In genomic region chr14:50985124-50985815, GRCh38 we compare ENCODE assay signal across 18 cellular contexts. TPM values are rescaled to one million over a fixed set of nuclear protein-coding genes. Genes with fewer than 3 reads are reported as not detected.
DNase-seq lines count a peak whose midpoint lies in the region; ATAC-seq, FAIRE-seq and TF ChIP-seq lines count a peak whose summit lies in the region.
"Had no signal": no experiment of that assay in that cellular context is flagged by ENCODE, and none has a peak within 500 bp of the region (broad histone marks: within the 10 kb centered on the region; RNA-seq: fewer than 3 reads in every experiment).

No MANE protein-coding gene starts in this region.

- H3K56ac ChIP-seq in H9 (ENCODE audit: insufficient read length, low read depth, low read length): no peak overlapping the region

- no peak overlapping the region for H2BK12ac ChIP-seq in H9 (ENCODE audit: insufficient read length, low read depth, low read length)

- H3K4me1 ChIP-seq in H9 (ENCODE audit: insufficient read depth, low read length) (peaks cover 4% of the 10 kb centered on the region; the same call in 1 of the 2 replicates), astrocyte (ENCODE audit: insufficient read depth, low read length) (no peaks in the 10 kb centered on the region), osteoblast (ENCODE audit: insufficient read depth, low read length) (no peaks in the 10 kb centered on the region)
- H3K4me1 ChIP-seq: BLaER1 treated with 17β-estradiol and CSF1 and Interleukin-3, amounts not matched to agents 10 nM and 100 nM; heart right ventricle; left ventricle myocardium inferior had no signal

- H3T11ph ChIP-seq in H9 (ENCODE audit: low read length): no peak overlapping the region

- H3K9me3 ChIP-seq in H9 (ENCODE audit: control insufficient read depth, low read depth, low read length) (no peaks in the 10 kb centered on the region), astrocyte (ENCODE audit: insufficient read depth, low read depth, low read length) (no peaks in the 10 kb centered on the region), osteoblast (ENCODE audit: low read depth, low read length) (no peaks in the 10 kb centered on the region)
- H3K9me3 ChIP-seq: BLaER1 treated with 17β-estradiol and CSF1 and Interleukin-3, amounts not matched to agents 10 nM and 100 nM; heart right ventricle; left ventricle myocardium inferior had no signal

- H3K4me2 ChIP-seq in H9 (ENCODE audit: insufficient read depth, insufficient read length, low read length) (peak overlapping the region; percentile 12), astrocyte (ENCODE audit: low read length) (peak overlapping the region; percentile 72), osteoblast (ENCODE audit: insufficient read depth, low read length) (peak overlapping the region; percentile 19)
- H3K4me2 ChIP-seq: BLaER1 treated with 17β-estradiol and CSF1 and Interleukin-3, amounts not matched to agents 10 nM and 100 nM had no signal

- no peak overlapping the region for H4K91ac ChIP-seq in H9 (ENCODE audit: insufficient read length, low read depth, low read length)

- H3K27ac Mint-ChIP-seq in H9 (peak overlapping the region in 2 of 3 experiments; percentile 16 to 39; a peak in 3 of 7 replicates), astrocyte (ENCODE audit: unreplicated experiment) (no peak overlapping the region)
- H3K27ac Mint-ChIP-seq: activated naive CD8-positive, alpha-beta T cell treated with anti-CD3 and anti-CD28 coated beads, Interleukin-2, amount 50 U/mL, for 24 hours; activated T-cell treated with anti-CD3 and anti-CD28 coated beads, Interleukin-2, amount 50 U/mL, for 72 hours; naive thymus-derived CD4-positive, alpha-beta T cell had no signal

- peak overlapping the region; percentile 19 to 49; a peak in 4 of 5 replicates for H3K4me3 Mint-ChIP-seq in H9
- H3K4me3 Mint-ChIP-seq in astrocyte (ENCODE audit: unreplicated experiment): no peak overlapping the region
- H3K4me3 Mint-ChIP-seq: activated naive CD8-positive, alpha-beta T cell treated with anti-CD3 and anti-CD28 coated beads, Interleukin-2, amount 50 U/mL, for 24 hours; activated T-cell treated with anti-CD3 and anti-CD28 coated beads, Interleukin-2, amount 50 U/mL, for 72 hours; naive thymus-derived CD4-positive, alpha-beta T cell had no signal

- H3K23ac ChIP-seq in H9 (ENCODE audit: insufficient read length, low read depth, low read length): no peak overlapping the region

- H2BK5ac ChIP-seq in H9 (ENCODE audit: insufficient read length, low read length): no peak overlapping the region

- H3K9me3 Mint-ChIP-seq in H9 (no peaks in the 10 kb centered on the region), astrocyte (ENCODE audit: unreplicated experiment) (no peaks in the 10 kb centered on the region)
- H3K9me3 Mint-ChIP-seq: activated naive CD8-positive, alpha-beta T cell treated with anti-CD3 and anti-CD28 coated beads, Interleukin-2, amount 50 U/mL, for 24 hours; activated T-cell treated with anti-CD3 and anti-CD28 coated beads, Interleukin-2, amount 50 U/mL, for 72 hours; naive thymus-derived CD4-positive, alpha-beta T cell had no signal

- DNase-seq in H9 (no peak), astrocyte (ENCODE audit: low read depth) (peak; percentile 25), head of caudate nucleus (peak in 30 of 42 donors; percentile 29 to 75 (median 52)), osteoblast (ENCODE audit: insufficient read length, low spot score, missing footprints) (no peak), NCI-H226 (no peak), dedifferentiated amniotic fluid mesenchymal stem cell (ENCODE audit: extremely low spot score) (no peak), NOMO-1 (lab: John Stamatoyannopoulos, UW; ENCODE audit: unreplicated experiment in 2 of 2) (no peak)
- DNase-seq: activated CD4-positive, alpha-beta T cell treated with anti-CD3 and anti-CD28 coated beads, Interleukin-2, amount 50 U/mL, for 48 hours; activated naive CD8-positive, alpha-beta T cell treated with anti-CD3 and anti-CD28 coated beads, Interleukin-2, amount 50 U/mL, for 24 hours; activated T-cell treated with anti-CD3 and anti-CD28 coated beads, Interleukin-2, amount 50 U/mL, for 72 hours; heart right ventricle; left ventricle myocardium inferior; naive thymus-derived CD4-positive, alpha-beta T cell; NCI-H187; NCI-H526 had no signal

- intact Hi-C loops in head of caudate nucleus (cut with DNase I): no loop called here

- H3K27me3 ChIP-seq in H9 (ENCODE audit: insufficient read depth, low read length) (no peaks in the 10 kb centered on the region; the same call in 1 of the 2 replicates), astrocyte (ENCODE audit: insufficient read depth, low read length) (no peaks in the 10 kb centered on the region), osteoblast (ENCODE audit: insufficient read depth, low read length) (peaks cover 21% of the 10 kb centered on the region)
- H3K27me3 ChIP-seq: BLaER1 treated with 17β-estradiol and CSF1 and Interleukin-3, amounts not matched to agents 10 nM and 100 nM; heart right ventricle had no signal

- TF ChIP-seq CTCF in H9 (conservative IDR thresholded peaks at IDR 0.05) (no peak), astrocyte (IDR thresholded peaks at IDR 0.05; ENCODE audit: insufficient read depth, low read depth, low read length) (no peak), osteoblast (IDR thresholded peaks at IDR 0.05; ENCODE audit: extremely low read depth, low read depth, low read length) (no peak)

- H2AK5ac ChIP-seq in H9 (ENCODE audit: insufficient read length, low read length): no peak overlapping the region

- H3K36me3 ChIP-seq in astrocyte (ENCODE audit: insufficient read depth, low read length): no peaks in the 10 kb centered on the region
- H3K36me3 ChIP-seq in osteoblast (ENCODE audit: insufficient read depth, low read length): no peaks in the 10 kb centered on the region
- H3K36me3 ChIP-seq: BLaER1 treated with 17β-estradiol and CSF1 and Interleukin-3, amounts not matched to agents 10 nM and 100 nM; heart right ventricle; left ventricle myocardium inferior had no signal

- H2BK20ac ChIP-seq in H9 (ENCODE audit: low read depth, low read length, poor library complexity, severe bottlenecking): no peak overlapping the region

- H2BK15ac ChIP-seq in H9 (ENCODE audit: low read depth, low read length): no peak overlapping the region

- WGBS in H9 (ENCODE audit: extremely low coverage, insufficient read length, low lambda C conversion rate): no CpG with 5 or more reads among the region's 12 CpGs

- H3K4me1 Mint-ChIP-seq in H9 (peaks cover 37% of the 10 kb centered on the region in 2 experiments), astrocyte (ENCODE audit: low read depth, unreplicated experiment) (peaks cover 12% of the 10 kb centered on the region)
- H3K4me1 Mint-ChIP-seq: activated naive CD8-positive, alpha-beta T cell treated with anti-CD3 and anti-CD28 coated beads, Interleukin-2, amount 50 U/mL, for 24 hours; naive thymus-derived CD4-positive, alpha-beta T cell had no signal

- no peak overlapping the region for H2AFZ ChIP-seq in H9 (ENCODE audit: low read length)
- H2AFZ ChIP-seq in astrocyte (ENCODE audit: low read depth, low read length): peak overlapping the region; percentile 62
- peak overlapping the region; percentile 12 for H2AFZ ChIP-seq in osteoblast (ENCODE audit: low read length)

- no peak overlapping the region for H2BK120ac ChIP-seq in H9 (ENCODE audit: low read depth, low read length, poor library complexity, severe bottlenecking)

- ATAC-seq in HG03025 (IDR thresholded peaks at IDR 0.05; ENCODE audit: low FRiP score, unreplicated experiment): no peak
- ATAC-seq: activated naive CD8-positive, alpha-beta T cell treated with anti-CD3 and anti-CD28 coated beads, Interleukin-2, amount 50 U/mL, for 24 hours; activated T-cell treated with anti-CD3 and anti-CD28 coated beads, Interleukin-2, amount 50 U/mL, for 72 hours; heart right ventricle; naive thymus-derived CD4-positive, alpha-beta T cell; Panc1 had no signal

- FAIRE-seq in astrocyte (lab: Jason Lieb, UNC): no peak

- no peak overlapping the region for H4K5ac ChIP-seq in H9 (ENCODE audit: insufficient read length, low read depth, low read length)

- H3K23me2 ChIP-seq in H9 (ENCODE audit: insufficient read length, low read depth, low read length, poor library complexity, severe bottlenecking): no peaks in the 10 kb centered on the region

- no peak overlapping the region for H3K14ac ChIP-seq in H9 (ENCODE audit: insufficient read depth, low read length)

- H3K4me3 ChIP-seq in astrocyte (ENCODE audit: insufficient read depth, low read depth, low read length): peak overlapping the region; percentile 37
- no peak overlapping the region for H3K4me3 ChIP-seq in osteoblast (ENCODE audit: insufficient read depth, low read length)
- H3K4me3 ChIP-seq: BLaER1 treated with 17β-estradiol and CSF1 and Interleukin-3, amounts not matched to agents 10 nM and 100 nM; heart right ventricle; left ventricle myocardium inferior had no signal

- H4K20me1 ChIP-seq in H9 (ENCODE audit: control insufficient read depth, insufficient read depth, insufficient read length) (no peaks in the 10 kb centered on the region), astrocyte (ENCODE audit: insufficient read depth, low read length) (no peaks in the 10 kb centered on the region), osteoblast (ENCODE audit: insufficient read depth, low read length) (no peaks in the 10 kb centered on the region)
- H4K20me1 ChIP-seq: BLaER1 treated with 17β-estradiol and CSF1 and Interleukin-3, amounts not matched to agents 10 nM and 100 nM had no signal

- H3K18ac ChIP-seq in H9 (ENCODE audit: insufficient read length, low read depth, low read length): peak overlapping the region; percentile 1

- no peaks in the 10 kb centered on the region for H3K79me1 ChIP-seq in H9 (ENCODE audit: insufficient read depth, low read depth, low read length, poor library complexity, severe bottlenecking)

- H3K27me3 Mint-ChIP-seq in H9 (ENCODE audit: low read depth) (peaks cover 8% of the 10 kb centered on the region), astrocyte (ENCODE audit: low read depth, unreplicated experiment) (peaks cover 6% of the 10 kb centered on the region)
- H3K27me3 Mint-ChIP-seq: activated naive CD8-positive, alpha-beta T cell treated with anti-CD3 and anti-CD28 coated beads, Interleukin-2, amount 50 U/mL, for 24 hours had no signal

- H4K8ac ChIP-seq in H9 (replicated peaks; ENCODE audit: insufficient read length, low read depth, low read length): no peak overlapping the region

- H3K36me3 Mint-ChIP-seq in H9 (ENCODE audit: insufficient read depth in 1 of 3, low read depth in 3 of 3) (no peaks in the 10 kb centered on the region), astrocyte (ENCODE audit: low read depth, unreplicated experiment) (no peaks in the 10 kb centered on the region)

- H3K79me2 ChIP-seq in H9 (ENCODE audit: insufficient read depth, low read length): no peaks in the 10 kb centered on the region
- no peaks in the 10 kb centered on the region for H3K79me2 ChIP-seq in astrocyte (ENCODE audit: insufficient read depth, low read length)
- H3K79me2 ChIP-seq in osteoblast (ENCODE audit: insufficient read depth, low read length): no peaks in the 10 kb centered on the region

- no peak overlapping the region for H3K4ac ChIP-seq in H9 (ENCODE audit: low read depth, low read length)

- H3K9ac ChIP-seq in H9 (ENCODE audit: extremely low read depth, insufficient read length, low read length) (no peak overlapping the region), astrocyte (ENCODE audit: low read length) (peak overlapping the region; percentile 4)
- H3K9ac ChIP-seq: BLaER1 treated with 17β-estradiol and CSF1 and Interleukin-3, amounts not matched to agents 10 nM and 100 nM had no signal

- H3K27ac ChIP-seq in H9 (ENCODE audit: insufficient read length, low read depth, low read length) (no peak overlapping the region), astrocyte (ENCODE audit: low read depth, low read length) (no peak overlapping the region), osteoblast (ENCODE audit: low read depth, low read length) (no peak overlapping the region)
- H3K27ac ChIP-seq: BLaER1 treated with 17β-estradiol and CSF1 and Interleukin-3, amounts not matched to agents 10 nM and 100 nM; heart right ventricle; left ventricle myocardium inferior had no signal

RNA-seq across cellular contexts. Expression of gene PYGL, which starts 41.0 kb away (rescaled TPM):
- 53.8 and 55.1 TPM in 2 replicates for total RNA-seq in H9 (2021)
- total RNA-seq in astrocyte: 97.6 and 104 TPM in 2 replicates
- 116 and 123 TPM in 2 replicates for total RNA-seq in osteoblast

Comparison
In these comparisons a context has a peak if more than half of its experiments do, and no peak if none do; other contexts are left out.
1. DNase-seq: peak in astrocyte (single experiment) and head of caudate nucleus (30 of 42); none in H9 (single experiment), osteoblast (single experiment), NCI-H226 (single experiment), dedifferentiated amniotic fluid mesenchymal stem cell (single experiment) and NOMO-1 (0 of 2).
2. H3K4me2 ChIP-seq: peak in every context shown above with its lines; median percentile 72 in astrocyte; 19 in osteoblast; 12 in H9.